In genomic region chr3:55341502-55342031, GRCh38 we compare ENCODE assay signal across 1 cellular context.
TF ChIP-seq lines count a peak whose summit lies in the region.

No MANE protein-coding gene starts in this region.

TF ChIP-seq in IMR-90, 13 proteins besides CTCF, POLR2A, EP300 and RAD21 (continued from another document):
- no peak for TF ChIP-seq USF2 (IDR thresholded peaks at IDR 0.05; ENCODE audit: low read depth, low read length)
- TF ChIP-seq CHD1 (IDR thresholded peaks at IDR 0.05; ENCODE audit: low read depth, low read length), result no peak
- no peak for TF ChIP-seq MAFK (IDR thresholded peaks at IDR 0.05; ENCODE audit: low read depth, low read length)
- TF ChIP-seq ELK1 (IDR thresholded peaks at IDR 0.05; ENCODE audit: borderline replicate concordance, low read depth, low read length), result no peak
- TF ChIP-seq RFX5 (IDR thresholded peaks at IDR 0.05; ENCODE audit: low read depth, low read length), result no peak
- no peak for TF ChIP-seq RCOR1 (IDR thresholded peaks at IDR 0.05; ENCODE audit: insufficient replicate concordance, low read length)
